ENCODE assay signal across 3 cellular contexts in the genomic region with DNA sequence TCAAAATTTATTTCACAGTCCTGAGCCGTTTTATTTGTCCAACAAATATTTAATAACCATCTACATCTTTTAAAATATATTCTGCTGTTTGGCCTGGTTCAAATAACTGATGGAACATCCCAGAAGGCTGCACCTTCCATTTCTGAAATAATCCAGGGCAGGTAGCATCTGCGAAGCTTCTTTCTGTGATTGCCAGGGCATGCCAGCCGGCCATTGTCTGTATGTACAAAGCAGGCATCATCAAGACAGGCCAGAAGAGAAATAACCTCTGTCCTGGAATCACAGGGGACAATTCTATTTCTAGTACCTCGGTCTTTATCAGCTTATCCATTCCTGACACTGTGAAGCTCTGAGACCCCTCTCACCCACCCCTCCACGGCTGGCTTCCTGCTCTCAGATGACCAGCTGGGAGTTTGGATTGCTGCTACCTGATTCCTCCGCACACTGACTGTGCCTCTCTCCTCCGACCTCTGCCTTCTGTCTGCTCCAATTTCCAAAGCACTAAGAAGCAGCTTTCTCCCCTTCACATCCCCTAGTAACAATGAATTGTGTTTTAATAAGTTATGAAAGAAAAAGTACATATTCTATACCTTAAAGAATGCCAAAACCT.
TF ChIP-seq lines count a peak whose summit lies in the region.

No MANE protein-coding gene starts in this region.

TF ChIP-seq in IMR-90, 13 proteins besides CTCF, POLR2A, EP300 and RAD21:
- TF ChIP-seq, protein P1, sequence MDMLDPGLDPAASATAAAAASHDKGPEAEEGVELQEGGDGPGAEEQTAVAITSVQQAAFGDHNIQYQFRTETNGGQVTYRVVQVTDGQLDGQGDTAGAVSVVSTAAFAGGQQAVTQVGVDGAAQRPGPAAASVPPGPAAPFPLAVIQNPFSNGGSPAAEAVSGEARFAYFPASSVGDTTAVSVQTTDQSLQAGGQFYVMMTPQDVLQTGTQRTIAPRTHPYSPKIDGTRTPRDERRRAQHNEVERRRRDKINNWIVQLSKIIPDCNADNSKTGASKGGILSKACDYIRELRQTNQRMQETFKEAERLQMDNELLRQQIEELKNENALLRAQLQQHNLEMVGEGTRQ (IDR thresholded peaks at IDR 0.05; ENCODE audit: low read depth, low read length): no peak
- TF ChIP-seq MXI1 (IDR thresholded peaks at IDR 0.05; ENCODE audit: borderline replicate concordance, low read depth, low read length) (no peak), CHD1 (IDR thresholded peaks at IDR 0.05; ENCODE audit: low read depth, low read length) (no peak), MAZ (IDR thresholded peaks at IDR 0.05; ENCODE audit: borderline replicate concordance, low read depth, low read length) (no peak), NFE2L2 (IDR thresholded peaks at IDR 0.05; ENCODE audit: low read depth, low read length) (no peak)
TF ChIP-seq in IMR-90: peak in this region for 0.

TF ChIP-seq in WTC11, 78 proteins besides CTCF, POLR2A, EP300 and RAD21 (continues in another document):
- no peak for TF ChIP-seq SMAD4 (CRISPR knock-in tag; IDR thresholded peaks at IDR 0.05)
- TF ChIP-seq, protein P2, sequence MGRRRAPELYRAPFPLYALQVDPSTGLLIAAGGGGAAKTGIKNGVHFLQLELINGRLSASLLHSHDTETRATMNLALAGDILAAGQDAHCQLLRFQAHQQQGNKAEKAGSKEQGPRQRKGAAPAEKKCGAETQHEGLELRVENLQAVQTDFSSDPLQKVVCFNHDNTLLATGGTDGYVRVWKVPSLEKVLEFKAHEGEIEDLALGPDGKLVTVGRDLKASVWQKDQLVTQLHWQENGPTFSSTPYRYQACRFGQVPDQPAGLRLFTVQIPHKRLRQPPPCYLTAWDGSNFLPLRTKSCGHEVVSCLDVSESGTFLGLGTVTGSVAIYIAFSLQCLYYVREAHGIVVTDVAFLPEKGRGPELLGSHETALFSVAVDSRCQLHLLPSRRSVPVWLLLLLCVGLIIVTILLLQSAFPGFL (CRISPR knock-in tag; IDR thresholded peaks at IDR 0.05; ENCODE audit: borderline replicate concordance): no peak
- TF ChIP-seq, protein P3, sequence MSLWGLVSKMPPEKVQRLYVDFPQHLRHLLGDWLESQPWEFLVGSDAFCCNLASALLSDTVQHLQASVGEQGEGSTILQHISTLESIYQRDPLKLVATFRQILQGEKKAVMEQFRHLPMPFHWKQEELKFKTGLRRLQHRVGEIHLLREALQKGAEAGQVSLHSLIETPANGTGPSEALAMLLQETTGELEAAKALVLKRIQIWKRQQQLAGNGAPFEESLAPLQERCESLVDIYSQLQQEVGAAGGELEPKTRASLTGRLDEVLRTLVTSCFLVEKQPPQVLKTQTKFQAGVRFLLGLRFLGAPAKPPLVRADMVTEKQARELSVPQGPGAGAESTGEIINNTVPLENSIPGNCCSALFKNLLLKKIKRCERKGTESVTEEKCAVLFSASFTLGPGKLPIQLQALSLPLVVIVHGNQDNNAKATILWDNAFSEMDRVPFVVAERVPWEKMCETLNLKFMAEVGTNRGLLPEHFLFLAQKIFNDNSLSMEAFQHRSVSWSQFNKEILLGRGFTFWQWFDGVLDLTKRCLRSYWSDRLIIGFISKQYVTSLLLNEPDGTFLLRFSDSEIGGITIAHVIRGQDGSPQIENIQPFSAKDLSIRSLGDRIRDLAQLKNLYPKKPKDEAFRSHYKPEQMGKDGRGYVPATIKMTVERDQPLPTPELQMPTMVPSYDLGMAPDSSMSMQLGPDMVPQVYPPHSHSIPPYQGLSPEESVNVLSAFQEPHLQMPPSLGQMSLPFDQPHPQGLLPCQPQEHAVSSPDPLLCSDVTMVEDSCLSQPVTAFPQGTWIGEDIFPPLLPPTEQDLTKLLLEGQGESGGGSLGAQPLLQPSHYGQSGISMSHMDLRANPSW (CRISPR knock-in tag; conservative IDR thresholded peaks at IDR 0.05; ENCODE audit: low read depth): no peak
- TF ChIP-seq, protein P4, sequence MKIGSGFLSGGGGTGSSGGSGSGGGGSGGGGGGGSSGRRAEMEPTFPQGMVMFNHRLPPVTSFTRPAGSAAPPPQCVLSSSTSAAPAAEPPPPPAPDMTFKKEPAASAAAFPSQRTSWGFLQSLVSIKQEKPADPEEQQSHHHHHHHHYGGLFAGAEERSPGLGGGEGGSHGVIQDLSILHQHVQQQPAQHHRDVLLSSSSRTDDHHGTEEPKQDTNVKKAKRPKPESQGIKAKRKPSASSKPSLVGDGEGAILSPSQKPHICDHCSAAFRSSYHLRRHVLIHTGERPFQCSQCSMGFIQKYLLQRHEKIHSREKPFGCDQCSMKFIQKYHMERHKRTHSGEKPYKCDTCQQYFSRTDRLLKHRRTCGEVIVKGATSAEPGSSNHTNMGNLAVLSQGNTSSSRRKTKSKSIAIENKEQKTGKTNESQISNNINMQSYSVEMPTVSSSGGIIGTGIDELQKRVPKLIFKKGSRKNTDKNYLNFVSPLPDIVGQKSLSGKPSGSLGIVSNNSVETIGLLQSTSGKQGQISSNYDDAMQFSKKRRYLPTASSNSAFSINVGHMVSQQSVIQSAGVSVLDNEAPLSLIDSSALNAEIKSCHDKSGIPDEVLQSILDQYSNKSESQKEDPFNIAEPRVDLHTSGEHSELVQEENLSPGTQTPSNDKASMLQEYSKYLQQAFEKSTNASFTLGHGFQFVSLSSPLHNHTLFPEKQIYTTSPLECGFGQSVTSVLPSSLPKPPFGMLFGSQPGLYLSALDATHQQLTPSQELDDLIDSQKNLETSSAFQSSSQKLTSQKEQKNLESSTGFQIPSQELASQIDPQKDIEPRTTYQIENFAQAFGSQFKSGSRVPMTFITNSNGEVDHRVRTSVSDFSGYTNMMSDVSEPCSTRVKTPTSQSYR (CRISPR knock-in tag; IDR thresholded peaks at IDR 0.05): no peak
- no peak for TF ChIP-seq MYBL2 (CRISPR knock-in tag; IDR thresholded peaks at IDR 0.05)
- no peak for TF ChIP-seq FOXK1 (CRISPR knock-in tag; IDR thresholded peaks at IDR 0.05)
- no peak for TF ChIP-seq ZNF317 (CRISPR knock-in tag; IDR thresholded peaks at IDR 0.05; ENCODE audit: borderline replicate concordance, low read depth)
- TF ChIP-seq, protein P5, sequence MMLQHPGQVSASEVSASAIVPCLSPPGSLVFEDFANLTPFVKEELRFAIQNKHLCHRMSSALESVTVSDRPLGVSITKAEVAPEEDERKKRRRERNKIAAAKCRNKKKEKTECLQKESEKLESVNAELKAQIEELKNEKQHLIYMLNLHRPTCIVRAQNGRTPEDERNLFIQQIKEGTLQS (CRISPR knock-in tag; conservative IDR thresholded peaks at IDR 0.05): no peak
- TF ChIP-seq, protein P6, sequence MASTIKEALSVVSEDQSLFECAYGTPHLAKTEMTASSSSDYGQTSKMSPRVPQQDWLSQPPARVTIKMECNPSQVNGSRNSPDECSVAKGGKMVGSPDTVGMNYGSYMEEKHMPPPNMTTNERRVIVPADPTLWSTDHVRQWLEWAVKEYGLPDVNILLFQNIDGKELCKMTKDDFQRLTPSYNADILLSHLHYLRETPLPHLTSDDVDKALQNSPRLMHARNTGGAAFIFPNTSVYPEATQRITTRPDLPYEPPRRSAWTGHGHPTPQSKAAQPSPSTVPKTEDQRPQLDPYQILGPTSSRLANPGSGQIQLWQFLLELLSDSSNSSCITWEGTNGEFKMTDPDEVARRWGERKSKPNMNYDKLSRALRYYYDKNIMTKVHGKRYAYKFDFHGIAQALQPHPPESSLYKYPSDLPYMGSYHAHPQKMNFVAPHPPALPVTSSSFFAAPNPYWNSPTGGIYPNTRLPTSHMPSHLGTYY (CRISPR knock-in tag; IDR thresholded peaks at IDR 0.05): no peak
- TF ChIP-seq, protein P7, sequence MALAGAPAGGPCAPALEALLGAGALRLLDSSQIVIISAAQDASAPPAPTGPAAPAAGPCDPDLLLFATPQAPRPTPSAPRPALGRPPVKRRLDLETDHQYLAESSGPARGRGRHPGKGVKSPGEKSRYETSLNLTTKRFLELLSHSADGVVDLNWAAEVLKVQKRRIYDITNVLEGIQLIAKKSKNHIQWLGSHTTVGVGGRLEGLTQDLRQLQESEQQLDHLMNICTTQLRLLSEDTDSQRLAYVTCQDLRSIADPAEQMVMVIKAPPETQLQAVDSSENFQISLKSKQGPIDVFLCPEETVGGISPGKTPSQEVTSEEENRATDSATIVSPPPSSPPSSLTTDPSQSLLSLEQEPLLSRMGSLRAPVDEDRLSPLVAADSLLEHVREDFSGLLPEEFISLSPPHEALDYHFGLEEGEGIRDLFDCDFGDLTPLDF (CRISPR knock-in tag; IDR thresholded peaks at IDR 0.05): no peak

TF ChIP-seq in H1, 55 proteins besides CTCF, POLR2A, EP300 and RAD21:
- TF ChIP-seq, protein P8, sequence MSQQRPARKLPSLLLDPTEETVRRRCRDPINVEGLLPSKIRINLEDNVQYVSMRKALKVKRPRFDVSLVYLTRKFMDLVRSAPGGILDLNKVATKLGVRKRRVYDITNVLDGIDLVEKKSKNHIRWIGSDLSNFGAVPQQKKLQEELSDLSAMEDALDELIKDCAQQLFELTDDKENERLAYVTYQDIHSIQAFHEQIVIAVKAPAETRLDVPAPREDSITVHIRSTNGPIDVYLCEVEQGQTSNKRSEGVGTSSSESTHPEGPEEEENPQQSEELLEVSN (IDR thresholded peaks at IDR 0.05): no peak
- TF ChIP-seq TBP (IDR thresholded peaks at IDR 0.05; ENCODE audit: low read depth, low read length) (no peak), SP1 (IDR thresholded peaks at IDR 0.05; ENCODE audit: low read depth, low read length) (no peak), POU5F1 (IDR thresholded peaks at IDR 0.05; ENCODE audit: low read depth, low read length) (no peak), BACH1 (IDR thresholded peaks at IDR 0.05; ENCODE audit: low read length) (no peak), RBBP5 (IDR thresholded peaks at IDR 0.05; ENCODE audit: borderline replicate concordance, low read depth, low read length) (no peak), POLR2AphosphoS5 (IDR thresholded peaks at IDR 0.05; ENCODE audit: low read depth, low read length) (no peak), EZH2 (IDR thresholded peaks at IDR 0.05; ENCODE audit: low read depth, low read length, severe bottlenecking) (no peak)
